In genomic region chr5:69042915-69043795, GRCh38 we compare ENCODE assay signal across 1 cellular context.
A peak's percentile ranks its signal among the peaks of the same experiment; 100 is the strongest.
TF ChIP-seq lines count a peak whose summit lies in the region.

No MANE protein-coding gene starts in this region.

TF ChIP-seq in GM23338, 12 proteins besides CTCF, POLR2A, EP300 and RAD21 (continued from another document):
- TF ChIP-seq REST (IDR thresholded peaks at IDR 0.05; ENCODE audit: unreplicated experiment) (no peak), JUNB (IDR thresholded peaks at IDR 0.05; ENCODE audit: unreplicated experiment) (no peak), ZNF114 (CRISPR knock-in tag; IDR thresholded peaks at IDR 0.05) (no peak), ZNF331 (CRISPR knock-in tag; IDR thresholded peaks at IDR 0.05; ENCODE audit: low read depth) (no peak), POLR2AphosphoS5 (IDR thresholded peaks at IDR 0.05; ENCODE audit: low read depth) (0 out of 2 replicates have a peak, but pooled peaks have one; percentile 26)
